ENCODE assay signal across 19 cellular contexts in the genomic region with DNA sequence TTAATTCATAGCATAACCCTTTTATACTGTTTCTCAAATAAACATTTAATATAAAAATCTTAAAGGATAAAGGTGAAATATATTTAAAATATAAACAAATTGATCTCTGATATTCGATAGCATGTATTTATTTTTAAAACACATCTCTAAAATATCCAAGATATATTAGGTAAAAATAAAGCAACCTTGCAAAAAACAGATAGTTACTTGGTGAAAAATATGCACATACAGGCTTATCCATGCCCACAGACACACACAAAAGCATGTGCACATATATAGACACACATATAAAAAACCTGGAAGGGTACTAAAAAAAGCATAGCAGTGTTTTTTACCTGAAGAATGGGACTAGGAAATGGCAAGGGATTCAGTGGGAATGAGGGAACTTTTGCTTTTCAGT. TPM values are rescaled to one million over a fixed set of nuclear protein-coding genes. Genes with fewer than 3 reads are reported as not detected.
DNase-seq lines count a peak whose midpoint lies in the region; ATAC-seq, FAIRE-seq and TF ChIP-seq lines count a peak whose summit lies in the region.
"Had no signal": no experiment of that assay in that cellular context is flagged by ENCODE, and none has a peak within 500 bp of the region (broad histone marks: within the 10 kb centered on the region; RNA-seq: fewer than 3 reads in every experiment).

No MANE protein-coding gene starts in this region.

- no peak overlapping the region for H3K9ac ChIP-seq in HepG2 (ENCODE audit: insufficient read depth, low read depth, low read length)
- H3K9ac ChIP-seq: GM23248 had no signal

- WGBS in HepG2 (ENCODE audit: low lambda C conversion rate): 43% methylated on average over 1 of the region's 1 CpG
- WGBS in right lobe of liver (ENCODE audit: insufficient coverage, low coverage, low lambda C conversion rate, missing lambda C conversion rate): 89% methylated on average over 1 of the region's 1 CpG

- DNase-seq in HepG2 (ENCODE audit: low spot score) (no peak), right lobe of liver (no peak), RCC 7860 (ENCODE audit: low spot score) (no peak), frontal cortex (ENCODE audit: low spot score in 2 of 2) (no peak), amygdala (lab: John Stamatoyannopoulos, UW) (no peak), osteoblast (ENCODE audit: insufficient read length, low spot score, missing footprints) (no peak)
- DNase-seq: C1 segment of cervical spinal cord; Calu3; CD4-positive, alpha-beta memory T cell; COR-L47; DMS53; DMS79 treated with DMSO at 0.1 percent for 48 hours; GM23248; H7; HCEC 1CT had no signal

- no peak overlapping the region for H3K27ac ChIP-seq in HepG2 (ENCODE audit: extremely low read length, insufficient read depth, low read length)
- no peak overlapping the region for H3K27ac ChIP-seq in right lobe of liver
- H3K27ac ChIP-seq in osteoblast (ENCODE audit: low read depth, low read length): no peak overlapping the region
- H3K27ac ChIP-seq: 22Rv1, GM23248 had no signal

- H3K27me3 ChIP-seq in HepG2 (ENCODE audit: control insufficient read depth in 1 of 2, insufficient read depth in 2 of 2, low read length in 2 of 2) (no peaks in the 10 kb centered on the region), right lobe of liver (no peaks in the 10 kb centered on the region), osteoblast (ENCODE audit: insufficient read depth, low read length) (no peaks in the 10 kb centered on the region)

- FAIRE-seq in HepG2 (lab: Jason Lieb, UNC): no peak
- peak; percentile 56 for FAIRE-seq in RCC 7860 (lab: Jason Lieb, UNC)
- peak; percentile 10 for FAIRE-seq in frontal cortex (lab: Jason Lieb, UNC)
- FAIRE-seq: GM12878, GM19239, H1 had no signal

- TF ChIP-seq EP300 in HepG2 (IDR thresholded peaks at IDR 0.05; ENCODE audit: low read depth in 2 of 2, low read length in 2 of 2) (no peak), HepG2 (CRISPR knock-in tag; IDR thresholded peaks at IDR 0.05; ENCODE audit: borderline replicate concordance) (no peak)

- no TSS peak for BruUV-seq in HepG2 (replicated peaks; lab: Mats Ljungman, UMichigan)

- H3K4me3 ChIP-seq in HepG2 (replicated peaks in 1 of 3; ENCODE audit: insufficient read depth in 1 of 3, low read depth in 2 of 3, low read length in 3 of 3): no peak overlapping the region
- no peak overlapping the region for H3K4me3 ChIP-seq in right lobe of liver
- no peak overlapping the region for H3K4me3 ChIP-seq in osteoblast (ENCODE audit: insufficient read depth, low read length)
- H3K4me3 ChIP-seq: GM12878, GM23248 had no signal

- H3K4me1 ChIP-seq in HepG2 (ENCODE audit: insufficient read depth, low read length) (no peaks in the 10 kb centered on the region), right lobe of liver (no peaks in the 10 kb centered on the region), osteoblast (ENCODE audit: insufficient read depth, low read length) (no peaks in the 10 kb centered on the region)

- H3K4me2 ChIP-seq in HepG2 (ENCODE audit: low read depth, low read length) (no peak overlapping the region), osteoblast (ENCODE audit: insufficient read depth, low read length) (no peak overlapping the region)

- POLR2A ChIA-PET in HepG2 (lab: Yijun Ruan, JAX): no interaction called here

- in situ Hi-C loops in HepG2 (cut with HindIII; ENCODE audit: extremely low pct_ligation_motif_present, low pct_unique_long_range_greater_than_20kb): no loop called here

- CTCF ChIA-PET in HepG2 (lab: Yijun Ruan, JAX; ENCODE audit: low intra/inter-chr PET ratio, low total read pairs): no interaction called here

- H2AFZ ChIP-seq in HepG2 (ENCODE audit: low read length) (no peak overlapping the region), osteoblast (ENCODE audit: low read length) (no peak overlapping the region)
- H2AFZ ChIP-seq: GM23248 had no signal

- ATAC-seq in HepG2 (no peak), right lobe of liver (no peak)
- ATAC-seq: GM12878 had no signal

- TF ChIP-seq CTCF in HepG2 (CRISPR knock-in tag; IDR thresholded peaks at IDR 0.05) (no peak), right lobe of liver (IDR thresholded peaks at IDR 0.05) (no peak), osteoblast (IDR thresholded peaks at IDR 0.05; ENCODE audit: extremely low read depth, low read depth, low read length) (no peak)

- TF ChIP-seq RAD21 in HepG2 (CRISPR knock-in tag; IDR thresholded peaks at IDR 0.05): no peak

- H3K36me3 ChIP-seq in HepG2 (replicated peaks in 1 of 2; ENCODE audit: control insufficient read depth in 1 of 2, insufficient read depth in 2 of 2, low read length in 2 of 2) (no peaks in the 10 kb centered on the region), right lobe of liver (no peaks in the 10 kb centered on the region), osteoblast (ENCODE audit: insufficient read depth, low read length) (peaks cover 2% of the 10 kb centered on the region)

- H3K79me2 ChIP-seq in HepG2 (ENCODE audit: insufficient read depth, low read length) (no peaks in the 10 kb centered on the region), osteoblast (ENCODE audit: insufficient read depth, low read length) (no peaks in the 10 kb centered on the region)

- H4K20me1 ChIP-seq in HepG2 (ENCODE audit: insufficient read depth, low read length): no peaks in the 10 kb centered on the region
- no peaks in the 10 kb centered on the region for H4K20me1 ChIP-seq in osteoblast (ENCODE audit: insufficient read depth, low read length)

- TF ChIP-seq POLR2A in HepG2 (IDR thresholded peaks at IDR 0.05; ENCODE audit: insufficient read depth in 1 of 2, low read depth in 2 of 2, low read length in 2 of 2): no peak
- TF ChIP-seq POLR2A in right lobe of liver (IDR thresholded peaks at IDR 0.05): no peak

- no peaks in the 10 kb centered on the region for H3K9me3 ChIP-seq in HepG2 (ENCODE audit: low read length)
- H3K9me3 ChIP-seq in right lobe of liver: no peaks in the 10 kb centered on the region
- no peaks in the 10 kb centered on the region for H3K9me3 ChIP-seq in osteoblast (ENCODE audit: low read depth, low read length)

- intact Hi-C loops in HepG2 (cut with micrococcal nuclease; ENCODE audit: unreplicated experiment) (no loop called here), right lobe of liver (cut with DNase I) (no loop called here)

TF ChIP-seq in HepG2, 621 proteins besides CTCF, POLR2A, EP300 and RAD21 (continues in another document):
- TF ChIP-seq KDM1A (CRISPR knock-in tag; IDR thresholded peaks at IDR 0.05): no peak
- TF ChIP-seq MAFK (conservative IDR thresholded peaks at IDR 0.05 in 1 of 2, IDR thresholded peaks at IDR 0.05 in 1 of 2; ENCODE audit: low read length in 2 of 2): peak; percentile 18 to 57; a peak in 2 of 4 replicates
- no peak for TF ChIP-seq ARNT (IDR thresholded peaks at IDR 0.05)
- TF ChIP-seq, protein P1, sequence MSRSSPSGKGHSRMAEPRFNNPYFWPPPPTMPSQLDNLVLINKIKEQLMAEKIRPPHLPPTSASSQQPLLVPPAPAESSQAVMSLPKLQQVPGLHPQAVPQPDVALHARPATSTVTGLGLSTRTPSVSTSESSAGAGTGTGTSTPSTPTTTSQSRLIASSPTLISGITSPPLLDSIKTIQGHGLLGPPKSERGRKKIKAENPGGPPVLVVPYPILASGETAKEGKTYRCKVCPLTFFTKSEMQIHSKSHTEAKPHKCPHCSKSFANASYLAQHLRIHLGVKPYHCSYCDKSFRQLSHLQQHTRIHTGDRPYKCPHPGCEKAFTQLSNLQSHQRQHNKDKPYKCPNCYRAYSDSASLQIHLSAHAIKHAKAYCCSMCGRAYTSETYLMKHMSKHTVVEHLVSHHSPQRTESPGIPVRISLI (CRISPR knock-in tag; IDR thresholded peaks at IDR 0.05; ENCODE audit: borderline replicate concordance): no peak
- no peak for TF ChIP-seq ZKSCAN1 (IDR thresholded peaks at IDR 0.05; ENCODE audit: low read length)

RNA-seq across cellular contexts. Expression of a gene that starts 19.8 kb away (rescaled TPM):
- total RNA-seq in HepG2 (2016; rRNA removed; fragmentation: Illumina TruSeq; extraction: Trizol) (21.7 and 31.3 TPM in 2 replicates), right lobe of liver (10 to 100 TPM in 3 of 6 experiments, 1 to 10 TPM in 3; 7.8 to 12.4 (median 10.0) TPM), frontal cortex (48.5 TPM), osteoblast (23.5 and 30.1 TPM in 2 replicates)
- total RNA-seq in HepG2 (2016; cell fraction: cytosol; rRNA removed; fragmentation: Illumina TruSeq; extraction: Trizol; ENCODE audit: low read depth): 2.5 and 4.0 TPM in 2 replicates
- total RNA-seq in HepG2 (2016; cell fraction: insoluble cytoplasmic fraction; rRNA removed; fragmentation: Illumina TruSeq; extraction: Trizol): 19.9 and 33.8 TPM in 2 replicates
- total RNA-seq in HepG2 (2016; cell fraction: membrane; rRNA removed; fragmentation: Illumina TruSeq; extraction: Trizol): 11.3 and 11.5 TPM in 2 replicates
- total RNA-seq in HepG2 (2016; cell fraction: nucleus; rRNA removed; fragmentation: Illumina TruSeq; extraction: Trizol): 38.6 and 41.1 TPM in 2 replicates
- polyA plus RNA-seq in HepG2 (2011; rRNA removed): 19.4 and 23.4 TPM in 2 replicates
- 8.1 and 12.5 TPM in 2 replicates for polyA plus RNA-seq in HepG2 (2011; cell fraction: cytosol; rRNA removed)
- 20.0 and 21.9 TPM in 2 replicates for polyA plus RNA-seq in HepG2 (2011; cell fraction: nucleus; rRNA removed)
- polyA plus RNA-seq in HepG2 (2012): 13.1 and 20.0 TPM in 2 replicates
- polyA plus RNA-seq in HepG2 (2016; cell fraction: cytosol; fragmentation: Illumina TruSeq; extraction: Trizol; ENCODE audit: low read depth): 1.3 and 1.4 TPM in 2 replicates
- polyA plus RNA-seq in HepG2 (2016; cell fraction: insoluble cytoplasmic fraction; fragmentation: Illumina TruSeq; extraction: Trizol; ENCODE audit: low read depth): 18.9 and 23.0 TPM in 2 replicates
- polyA plus RNA-seq in HepG2 (2016; cell fraction: membrane; fragmentation: Illumina TruSeq; extraction: Trizol; ENCODE audit: low read depth): 3.0 and 4.3 TPM in 2 replicates
- 14.2 and 19.4 TPM in 2 replicates for polyA plus RNA-seq in HepG2 (2016; cell fraction: nucleus; fragmentation: Illumina TruSeq; extraction: Trizol; ENCODE audit: insufficient read depth, low read depth)
- 26.3 and 52.8 TPM in 2 replicates for polyA minus RNA-seq in HepG2 (2011; rRNA and poly(A)+ RNA removed; ENCODE audit: low replicate concordance)
- polyA minus RNA-seq in HepG2 (2011; cell fraction: cytosol; rRNA and poly(A)+ RNA removed): 17.5 and 18.4 TPM in 2 replicates
- polyA minus RNA-seq in HepG2 (2011; cell fraction: nucleus; rRNA and poly(A)+ RNA removed): 140 and 189 TPM in 2 replicates
